Comparison of ENCODE assay signal across 14 cellular contexts in the genomic region with DNA sequence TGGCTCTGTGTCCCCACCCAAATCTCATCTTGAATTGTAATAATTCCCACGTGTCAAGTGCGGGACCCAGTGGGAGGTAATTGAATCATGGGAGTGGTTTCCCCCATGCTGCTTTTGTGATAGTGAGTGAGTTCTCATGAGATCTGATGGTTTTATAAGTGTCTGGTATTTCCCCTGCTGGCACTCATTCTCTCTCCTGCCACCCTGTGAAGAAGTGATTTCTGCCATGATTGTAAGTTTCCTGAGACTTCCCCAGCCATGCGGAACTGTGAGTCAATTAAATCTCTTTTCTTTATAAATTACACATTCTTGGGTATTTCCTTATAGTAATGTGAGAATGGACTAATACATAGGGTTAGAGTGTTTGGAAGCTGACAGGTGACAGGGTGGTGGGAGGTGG. TPM values are rescaled to one million over a fixed set of nuclear protein-coding genes. Genes with fewer than 3 reads are reported as not detected.
"Had no signal": no experiment of that assay in that cellular context is flagged by ENCODE, and none has a peak within 500 bp of the region (broad histone marks: within the 10 kb centered on the region; RNA-seq: fewer than 3 reads in every experiment).

No MANE protein-coding gene starts in this region.

RNA-seq across cellular contexts. Expression of gene PROK1, which starts 11.1 kb away (rescaled TPM):
- total RNA-seq: activated B cell treated with CpG ODN at 0.5 μM for 24 hours; activated CD4-positive, alpha-beta memory T cell treated with anti-CD3 and anti-CD28 coated beads for 36 hours; activated CD4-positive, alpha-beta T cell treated with anti-CD3 and anti-CD28 coated beads, Interleukin-2, amount 10 ng/mL, durations not matched to agents 24 days and 14 days; activated CD8-positive, alpha-beta memory T cell treated with anti-CD3 and anti-CD28 coated beads for 36 hours; activated CD8-positive, alpha-beta T cell treated with anti-CD3 and anti-CD28 coated beads for 36 hours; activated naive CD4-positive, alpha-beta T cell treated with anti-CD3 and anti-CD28 coated beads for 36 hours; activated naive CD4-positive, alpha-beta T cell treated with anti-CD3 and anti-CD28 coated beads, Interleukin-2, amount 50 U/mL, for 72 hours; activated naive CD8-positive, alpha-beta T cell treated with anti-CD3 and anti-CD28 coated beads for 36 hours; activated T-cell treated with anti-CD3 and anti-CD28 coated beads, Interleukin-2, amount 50 U/mL, for 4 hours; activated T-helper 1 cell treated with anti-CD3 and anti-CD28 coated beads, Interleukin-12 subunit alpha, Interleukin-12 subunit beta, Interleukin-2, Interleukin-4 antibody, amounts not matched to agents 30 ng/mL and 10 ng/mL and 1 ng/mL, durations not matched to agents 14 hours and 24 hours and 36 hours; activated T-helper 17 cell treated with anti-CD3 and anti-CD28 coated beads, Interleukin-2, amount 50 U/mL, for 72 hours; ascending aorta; bronchial epithelial cell had no signal
- polyA plus RNA-seq: cardiac muscle cell had no signal
